Comparison of ENCODE assay signal across 8 cellular contexts in the genomic region with DNA sequence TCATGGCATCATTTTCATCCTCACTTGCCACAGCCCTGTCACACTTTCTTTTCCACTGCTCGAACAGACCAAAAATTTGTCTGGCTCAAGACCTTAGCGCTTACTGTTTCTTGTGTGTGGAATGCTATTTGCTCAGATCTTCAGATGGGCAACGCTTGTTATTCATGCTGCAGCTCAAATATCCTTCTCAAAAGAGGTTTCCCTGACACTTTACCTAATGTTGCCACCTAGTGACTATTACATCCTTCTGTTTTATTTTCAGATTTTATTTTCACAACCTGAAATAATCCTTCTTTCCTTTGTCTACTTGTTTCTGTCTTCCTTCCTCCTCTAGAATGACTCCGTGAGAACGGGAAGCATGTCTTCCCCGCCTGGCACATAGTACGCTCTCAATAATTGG. TPM values are rescaled to one million over a fixed set of nuclear protein-coding genes. Genes with fewer than 3 reads are reported as not detected.
DNase-seq lines count a peak whose midpoint lies in the region; ATAC-seq and TF ChIP-seq lines count a peak whose summit lies in the region.

No MANE protein-coding gene starts in this region.

- DNase-seq in CD4-positive, alpha-beta memory T cell, result peak in 2 of 5 donors; percentile 11 to 13
- DNase-seq in H4 (ENCODE audit: low spot score) (peak; percentile 56), SK-N-SH (peak; percentile 6), iPS-NIHi7 (ENCODE audit: extremely low spot score) (peak; percentile 12), spleen (no peak), OCI-M2 (lab: John Stamatoyannopoulos, UW; ENCODE audit: unreplicated experiment) (no peak)
- no peak for DNase-seq in stimulated activated CD4-positive, alpha-beta T cell treated with anti-CD3 and anti-CD28 coated beads, Interleukin-2, amount 100 ng/mL, for 24 hours

- ATAC-seq in HG02885 (IDR thresholded peaks at IDR 0.05; ENCODE audit: poor library complexity, unreplicated experiment), result no peak

- H3K36me3 Mint-ChIP-seq in CD4-positive, alpha-beta memory T cell, result peaks cover 4 to 23% of the 10 kb centered on the region in 2 donors

- no peaks in the 10 kb centered on the region for H3K27me3 ChIP-seq in CD4-positive, alpha-beta memory T cell (ENCODE audit: insufficient read depth, low read length)
- H3K27me3 ChIP-seq in SK-N-SH (ENCODE audit: insufficient read depth) (no peaks in the 10 kb centered on the region), spleen (replicated peaks in 1 of 7) (no peaks in the 10 kb centered on the region)

- H3K9me3 ChIP-seq in CD4-positive, alpha-beta memory T cell (ENCODE audit: control insufficient read depth in 1 of 2, low read length in 2 of 2), result no peaks in the 10 kb centered on the region
- no peaks in the 10 kb centered on the region for H3K9me3 ChIP-seq in SK-N-SH
- no peaks in the 10 kb centered on the region for H3K9me3 ChIP-seq in spleen

- no peaks in the 10 kb centered on the region; the same call in 1 of the 2 replicates for H4K20me1 ChIP-seq in SK-N-SH (ENCODE audit: insufficient read depth)

- H3K9me2 ChIP-seq in SK-N-SH, result no peaks in the 10 kb centered on the region

- peak overlapping the region in 3 of 7 donors; percentile 20 to 63 (median 33) for H3K27ac Mint-ChIP-seq in CD4-positive, alpha-beta memory T cell

- peaks cover 3% of the 10 kb centered on the region for H3F3A ChIP-seq in SK-N-SH (replicated peaks; ENCODE audit: insufficient read depth)

- H3K27me3 Mint-ChIP-seq in CD4-positive, alpha-beta memory T cell, result no peaks in the 10 kb centered on the region

- 0 out of 2 replicates have a peak overlapping the region, but pooled peaks have one; percentile 28 for H3K4me2 ChIP-seq in SK-N-SH

- TF ChIP-seq RAD21 in SK-N-SH (IDR thresholded peaks at IDR 0.05; ENCODE audit: low read length), result peak; percentile 42; the same call in 1 of the 2 replicates

- peaks cover 60 to 92% (median 72%) of the 10 kb centered on the region in 4 donors for H3K4me1 Mint-ChIP-seq in CD4-positive, alpha-beta memory T cell

- H3K4me1 ChIP-seq in CD4-positive, alpha-beta memory T cell (ENCODE audit: insufficient read depth, low read length), result peaks cover 88% of the 10 kb centered on the region
- peaks cover 0 to 7% of the 10 kb centered on the region in 2 experiments; a peak in 2 of 4 replicates for H3K4me1 ChIP-seq in SK-N-SH (ENCODE audit: control insufficient read depth in 1 of 2, insufficient read depth in 2 of 2, low read depth in 1 of 2, low read length in 1 of 2)
- peaks cover 26 to 96% (median 84%) of the 10 kb centered on the region in 6 donors for H3K4me1 ChIP-seq in spleen

- CTCF ChIA-PET in CD4-positive, alpha-beta memory T cell (lab: Charles Lee; ENCODE audit: partially characterized antibody), result interaction anchor here (0.9 to 3.1 kb wide), 10 partner anchors 12 to 322 kb away, joined by 3 to 10 read pairs (median 6); no protein-coding TSS in a partner anchor
- CTCF ChIA-PET in SK-N-SH (lab: Yijun Ruan, JAX), result interaction anchor here (1.1 to 1.2 kb wide), 2 partner anchors 320 to 321 kb away, joined by 3 read pairs; no protein-coding TSS in a partner anchor

- peak overlapping the region in 6 of 8 donors; percentile 20 to 63 (median 42) for H3K4me3 Mint-ChIP-seq in CD4-positive, alpha-beta memory T cell

- H3K79me2 ChIP-seq in SK-N-SH (ENCODE audit: insufficient read depth), result peaks cover 69% of the 10 kb centered on the region

- POLR2A ChIA-PET in CD4-positive, alpha-beta memory T cell (lab: Charles Lee; ENCODE audit: partially characterized antibody), result interaction anchor here (1.0 to 1.6 kb wide), 3 partner anchors 159 to 324 kb away, joined by 3 to 5 read pairs (median 3); a partner anchor contains a TSS
- POLR2A ChIA-PET in SK-N-SH (lab: Yijun Ruan, JAX), result no interaction called here

- no peak overlapping the region for H2AFZ ChIP-seq in SK-N-SH (ENCODE audit: low read depth)

- no peak for TF ChIP-seq EP300 in SK-N-SH (IDR thresholded peaks at IDR 0.05; ENCODE audit: borderline replicate concordance in 1 of 2, low read depth in 1 of 2, low read length in 1 of 2)

- H3K4me3 ChIP-seq in CD4-positive, alpha-beta memory T cell (ENCODE audit: low read length in 2 of 2), result no peak overlapping the region
- H3K4me3 ChIP-seq in SK-N-SH (ENCODE audit: low read depth in 2 of 2, low read length in 1 of 2) (no peak overlapping the region), spleen (no peak overlapping the region)

- intact Hi-C loops in CD4-positive, alpha-beta memory T cell (cut with micrococcal nuclease), result loop anchor here (1.0 to 5.0 kb wide), 2 partner anchors 34 to 319 kb away; no protein-coding TSS in a partner anchor
- intact Hi-C loops in spleen (cut with DNase I; ENCODE audit: low total_unique reads), result no loop called here

- H3K9me3 Mint-ChIP-seq in CD4-positive, alpha-beta memory T cell, result no peaks in the 10 kb centered on the region

- no peak for TF ChIP-seq POLR2A in spleen (IDR thresholded peaks at IDR 0.05)

- 66% methylated on average over 7 of the region's 7 CpGs for WGBS in SK-N-SH (ENCODE audit: low lambda C conversion rate)
- WGBS in spleen, 5 donors, result 24 to 37% (median 34%) methylated on average over 7 of the region's 7 CpGs

- H3K9ac ChIP-seq in SK-N-SH, result no peak overlapping the region

- TF ChIP-seq CTCF in SK-N-SH (IDR thresholded peaks at IDR 0.05), result peak; percentile 32
- TF ChIP-seq CTCF in spleen (IDR thresholded peaks at IDR 0.05 in 8 of 11, conservative IDR thresholded peaks at IDR 0.05 in 3 of 11), result peak in 1 of 11 experiments; percentile 6

- no peak overlapping the region for H3K27ac ChIP-seq in CD4-positive, alpha-beta memory T cell (ENCODE audit: low read depth, low read length)
- H3K27ac ChIP-seq in SK-N-SH (ENCODE audit: low read depth in 2 of 2, low read length in 1 of 2), result no peak overlapping the region
- H3K27ac ChIP-seq in spleen, result peak overlapping the region in 4 of 8 donors; percentile 0 to 26 (median 18)

- no peaks in the 10 kb centered on the region for H3K36me3 ChIP-seq in CD4-positive, alpha-beta memory T cell (ENCODE audit: insufficient read depth, low read length)
- no peaks in the 10 kb centered on the region for H3K36me3 ChIP-seq in SK-N-SH (replicated peaks in 1 of 2; ENCODE audit: control insufficient read depth in 1 of 2, insufficient read depth in 2 of 2, low read length in 1 of 2)
- H3K36me3 ChIP-seq in spleen, result no peaks in the 10 kb centered on the region

TF ChIP-seq in SK-N-SH, 30 proteins besides CTCF, POLR2A, EP300 and RAD21:
- TF ChIP-seq TEAD4 (IDR thresholded peaks at IDR 0.05; ENCODE audit: borderline replicate concordance, insufficient read depth), result no peak
- TF ChIP-seq POLR2AphosphoS5 (IDR thresholded peaks at IDR 0.05; ENCODE audit: low read depth, low read length), result no peak
- no peak for TF ChIP-seq SMC3 (IDR thresholded peaks at IDR 0.05; ENCODE audit: low read depth, low read length)
- TF ChIP-seq, protein P1, sequence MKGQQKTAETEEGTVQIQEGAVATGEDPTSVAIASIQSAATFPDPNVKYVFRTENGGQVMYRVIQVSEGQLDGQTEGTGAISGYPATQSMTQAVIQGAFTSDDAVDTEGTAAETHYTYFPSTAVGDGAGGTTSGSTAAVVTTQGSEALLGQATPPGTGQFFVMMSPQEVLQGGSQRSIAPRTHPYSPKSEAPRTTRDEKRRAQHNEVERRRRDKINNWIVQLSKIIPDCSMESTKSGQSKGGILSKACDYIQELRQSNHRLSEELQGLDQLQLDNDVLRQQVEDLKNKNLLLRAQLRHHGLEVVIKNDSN (IDR thresholded peaks at IDR 0.05; ENCODE audit: borderline replicate concordance, low read depth), result no peak

RNA-seq across cellular contexts. Expression of a gene that starts 5.6 kb away (rescaled TPM):
- 10 to 100 TPM; 18.0 to 21.5 TPM for total RNA-seq in CD4-positive, alpha-beta memory T cell
- polyA plus RNA-seq in CD4-positive, alpha-beta memory T cell, result 10 to 100 TPM; 15.0 to 19.4 TPM
- total RNA-seq in H4 (2014; rRNA removed; shearing (Covaris generic)), result 15.1 and 16.8 TPM in 2 replicates
- polyA plus RNA-seq in SK-N-SH (2012; rRNA removed), result 4.2 and 6.3 TPM in 2 replicates
- 5.7 and 5.8 TPM in 2 replicates for polyA plus RNA-seq in SK-N-SH (2012; cell fraction: cytosol; rRNA removed)
- 2.4 and 5.1 TPM in 2 replicates for polyA plus RNA-seq in SK-N-SH (2012; cell fraction: nucleus; rRNA removed)
- total RNA-seq in spleen, result 10 to 100 TPM; 11.2 to 24.1 (median 16.2) TPM
- polyA plus RNA-seq in spleen, result 1 to 10 TPM; 6.0 to 7.0 (median 6.9) TPM

Comparison
In these comparisons a context has a peak if more than half of its experiments do, and no peak if none do; other contexts are left out.
1. DNase-seq: peak in H4 (single experiment), SK-N-SH (single experiment) and iPS-NIHi7 (single experiment); none in spleen (single experiment), OCI-M2 (single experiment) and stimulated activated CD4-positive, alpha-beta T cell treated with anti-CD3 and anti-CD28 coated beads, Interleukin-2, amount 100 ng/mL, for 24 hours (0 of 2).